In the genomic region with DNA sequence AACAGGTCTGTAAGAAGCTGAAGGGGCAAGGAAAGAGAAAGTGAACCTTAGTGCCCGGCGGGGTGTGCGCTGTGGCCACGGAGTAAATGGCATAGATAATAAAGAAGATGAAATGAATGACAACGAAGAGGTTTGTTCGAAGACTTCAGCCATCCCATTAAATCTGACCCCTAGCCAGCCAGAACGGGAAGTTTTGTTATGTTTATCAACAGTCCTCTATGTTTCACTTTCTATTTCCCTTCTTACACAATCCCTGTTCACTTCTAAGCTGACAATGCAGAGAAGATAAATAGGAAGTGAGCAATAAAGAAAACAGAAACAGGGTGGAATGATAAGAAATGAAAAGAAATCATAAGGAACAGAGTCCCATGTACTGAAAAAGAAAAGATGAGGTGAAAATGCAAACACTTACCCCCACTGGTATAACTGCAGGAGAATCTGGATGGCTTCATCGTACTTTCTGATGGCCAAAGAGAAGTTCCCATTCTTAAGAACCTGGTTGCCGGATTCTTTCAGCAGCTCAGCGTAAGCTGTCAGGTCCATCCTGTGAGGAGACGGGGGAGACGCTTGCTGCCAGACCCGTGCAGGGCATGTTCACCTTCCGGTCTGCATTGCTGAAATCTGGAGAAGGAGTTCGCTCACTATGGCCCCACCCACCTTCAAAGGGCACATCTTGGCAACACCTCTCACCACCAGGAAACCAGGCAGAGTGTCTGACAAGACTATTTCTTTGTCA, we compare ENCODE assay signal across 1 cellular context.
TF ChIP-seq lines count a peak whose summit lies in the region.

No MANE protein-coding gene starts in this region.

TF ChIP-seq in K562, 482 proteins besides CTCF, POLR2A, EP300 and RAD21 (continued from another document and continues in another):
- TF ChIP-seq, protein P1, sequence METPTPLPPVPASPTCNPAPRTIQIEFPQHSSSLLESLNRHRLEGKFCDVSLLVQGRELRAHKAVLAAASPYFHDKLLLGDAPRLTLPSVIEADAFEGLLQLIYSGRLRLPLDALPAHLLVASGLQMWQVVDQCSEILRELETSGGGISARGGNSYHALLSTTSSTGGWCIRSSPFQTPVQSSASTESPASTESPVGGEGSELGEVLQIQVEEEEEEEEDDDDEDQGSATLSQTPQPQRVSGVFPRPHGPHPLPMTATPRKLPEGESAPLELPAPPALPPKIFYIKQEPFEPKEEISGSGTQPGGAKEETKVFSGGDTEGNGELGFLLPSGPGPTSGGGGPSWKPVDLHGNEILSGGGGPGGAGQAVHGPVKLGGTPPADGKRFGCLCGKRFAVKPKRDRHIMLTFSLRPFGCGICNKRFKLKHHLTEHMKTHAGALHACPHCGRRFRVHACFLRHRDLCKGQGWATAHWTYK (CRISPR knock-in tag; IDR thresholded peaks at IDR 0.05), result no peak; the same call in 1 of the 2 replicates
- TF ChIP-seq GATAD2A (IDR thresholded peaks at IDR 0.05) (peak; percentile 43; the same call in 1 of the 2 replicates), ETV5 (CRISPR knock-in tag; IDR thresholded peaks at IDR 0.05; ENCODE audit: low read depth) (peak; percentile 76), NFIX (CRISPR knock-in tag; IDR thresholded peaks at IDR 0.05; ENCODE audit: low read depth) (no peak), KLF16 (IDR thresholded peaks at IDR 0.05) (no peak), STAT5A (IDR thresholded peaks at IDR 0.05; ENCODE audit: borderline replicate concordance, low read length) (no peak), HNRNPLL (IDR thresholded peaks at IDR 0.05; ENCODE audit: low read depth, low read length, poor library complexity, severe bottlenecking) (no peak), NFXL1 (CRISPR knock-in tag; IDR thresholded peaks at IDR 0.05) (no peak), SAP30 (IDR thresholded peaks at IDR 0.05; ENCODE audit: borderline replicate concordance, insufficient read depth, low read depth, low read length, poor library complexity, severe bottlenecking) (peak; percentile 34), POLR2AphosphoS5 (IDR thresholded peaks at IDR 0.05; ENCODE audit: control insufficient read depth, insufficient read depth, low read depth, low read length) (no peak), CHD1 (IDR thresholded peaks at IDR 0.05; ENCODE audit: low read length) (peak; percentile 54), CTBP1 (IDR thresholded peaks at IDR 0.05; ENCODE audit: borderline replicate concordance) (peak; percentile 30; the same call in 1 of the 2 replicates), MCM2 (IDR thresholded peaks at IDR 0.05; ENCODE audit: low read depth) (no peak), ARID2 (IDR thresholded peaks at IDR 0.05) (no peak), FOS (IDR thresholded peaks at IDR 0.05; ENCODE audit: extremely low read depth, insufficient read length) (no peak), MIER1 (IDR thresholded peaks at IDR 0.05; ENCODE audit: low read depth) (no peak), FOSL1 (tag; conservative IDR thresholded peaks at IDR 0.05) (peak; percentile 56; the same call in 1 of the 2 replicates), SMARCA4 (IDR thresholded peaks at IDR 0.05) (peak; percentile 79), MYC (IDR thresholded peaks at IDR 0.05; ENCODE audit: low read depth, low read length) (no peak), MYC (CRISPR knock-in tag; IDR thresholded peaks at IDR 0.05; ENCODE audit: borderline replicate concordance, low read depth) (no peak), ELF4 (CRISPR knock-in tag; IDR thresholded peaks at IDR 0.05) (0 out of 2 replicates have a peak, but pooled peaks have one; percentile 12), KAT7 (CRISPR knock-in tag; IDR thresholded peaks at IDR 0.05; ENCODE audit: borderline replicate concordance) (no peak), BACH1 (tag; IDR thresholded peaks at IDR 0.05) (no peak; the same call in 1 of the 2 replicates), RBM17 (IDR thresholded peaks at IDR 0.05; ENCODE audit: borderline replicate concordance, low read depth, low read length) (no peak), CBX3 (IDR thresholded peaks at IDR 0.05; ENCODE audit: borderline replicate concordance in 1 of 2, low read length in 2 of 2) (no peak), HLTF (IDR thresholded peaks at IDR 0.05) (no peak), ZNF696 (CRISPR knock-in tag; conservative IDR thresholded peaks at IDR 0.05) (no peak)
- TF ChIP-seq, protein P2, sequence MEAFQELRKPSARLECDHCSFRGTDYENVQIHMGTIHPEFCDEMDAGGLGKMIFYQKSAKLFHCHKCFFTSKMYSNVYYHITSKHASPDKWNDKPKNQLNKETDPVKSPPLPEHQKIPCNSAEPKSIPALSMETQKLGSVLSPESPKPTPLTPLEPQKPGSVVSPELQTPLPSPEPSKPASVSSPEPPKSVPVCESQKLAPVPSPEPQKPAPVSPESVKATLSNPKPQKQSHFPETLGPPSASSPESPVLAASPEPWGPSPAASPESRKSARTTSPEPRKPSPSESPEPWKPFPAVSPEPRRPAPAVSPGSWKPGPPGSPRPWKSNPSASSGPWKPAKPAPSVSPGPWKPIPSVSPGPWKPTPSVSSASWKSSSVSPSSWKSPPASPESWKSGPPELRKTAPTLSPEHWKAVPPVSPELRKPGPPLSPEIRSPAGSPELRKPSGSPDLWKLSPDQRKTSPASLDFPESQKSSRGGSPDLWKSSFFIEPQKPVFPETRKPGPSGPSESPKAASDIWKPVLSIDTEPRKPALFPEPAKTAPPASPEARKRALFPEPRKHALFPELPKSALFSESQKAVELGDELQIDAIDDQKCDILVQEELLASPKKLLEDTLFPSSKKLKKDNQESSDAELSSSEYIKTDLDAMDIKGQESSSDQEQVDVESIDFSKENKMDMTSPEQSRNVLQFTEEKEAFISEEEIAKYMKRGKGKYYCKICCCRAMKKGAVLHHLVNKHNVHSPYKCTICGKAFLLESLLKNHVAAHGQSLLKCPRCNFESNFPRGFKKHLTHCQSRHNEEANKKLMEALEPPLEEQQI (IDR thresholded peaks at IDR 0.05), result peak; percentile 35; the same call in 1 of the 2 replicates
- TF ChIP-seq, protein P3, sequence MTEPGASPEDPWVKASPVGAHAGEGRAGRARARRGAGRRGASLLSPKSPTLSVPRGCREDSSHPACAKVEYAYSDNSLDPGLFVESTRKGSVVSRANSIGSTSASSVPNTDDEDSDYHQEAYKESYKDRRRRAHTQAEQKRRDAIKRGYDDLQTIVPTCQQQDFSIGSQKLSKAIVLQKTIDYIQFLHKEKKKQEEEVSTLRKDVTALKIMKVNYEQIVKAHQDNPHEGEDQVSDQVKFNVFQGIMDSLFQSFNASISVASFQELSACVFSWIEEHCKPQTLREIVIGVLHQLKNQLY (CRISPR knock-in tag; conservative IDR thresholded peaks at IDR 0.05), result no peak
- TF ChIP-seq, protein P4, sequence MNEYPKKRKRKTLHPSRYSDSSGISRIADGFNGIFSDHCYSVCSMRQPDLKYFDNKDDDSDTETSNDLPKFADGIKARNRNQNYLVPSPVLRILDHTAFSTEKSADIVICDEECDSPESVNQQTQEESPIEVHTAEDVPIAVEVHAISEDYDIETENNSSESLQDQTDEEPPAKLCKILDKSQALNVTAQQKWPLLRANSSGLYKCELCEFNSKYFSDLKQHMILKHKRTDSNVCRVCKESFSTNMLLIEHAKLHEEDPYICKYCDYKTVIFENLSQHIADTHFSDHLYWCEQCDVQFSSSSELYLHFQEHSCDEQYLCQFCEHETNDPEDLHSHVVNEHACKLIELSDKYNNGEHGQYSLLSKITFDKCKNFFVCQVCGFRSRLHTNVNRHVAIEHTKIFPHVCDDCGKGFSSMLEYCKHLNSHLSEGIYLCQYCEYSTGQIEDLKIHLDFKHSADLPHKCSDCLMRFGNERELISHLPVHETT (CRISPR knock-in tag; conservative IDR thresholded peaks at IDR 0.05 in 1 of 2, IDR thresholded peaks at IDR 0.05 in 1 of 2), result no peak; a peak in 1 of 4 replicates
- TF ChIP-seq, protein P5, sequence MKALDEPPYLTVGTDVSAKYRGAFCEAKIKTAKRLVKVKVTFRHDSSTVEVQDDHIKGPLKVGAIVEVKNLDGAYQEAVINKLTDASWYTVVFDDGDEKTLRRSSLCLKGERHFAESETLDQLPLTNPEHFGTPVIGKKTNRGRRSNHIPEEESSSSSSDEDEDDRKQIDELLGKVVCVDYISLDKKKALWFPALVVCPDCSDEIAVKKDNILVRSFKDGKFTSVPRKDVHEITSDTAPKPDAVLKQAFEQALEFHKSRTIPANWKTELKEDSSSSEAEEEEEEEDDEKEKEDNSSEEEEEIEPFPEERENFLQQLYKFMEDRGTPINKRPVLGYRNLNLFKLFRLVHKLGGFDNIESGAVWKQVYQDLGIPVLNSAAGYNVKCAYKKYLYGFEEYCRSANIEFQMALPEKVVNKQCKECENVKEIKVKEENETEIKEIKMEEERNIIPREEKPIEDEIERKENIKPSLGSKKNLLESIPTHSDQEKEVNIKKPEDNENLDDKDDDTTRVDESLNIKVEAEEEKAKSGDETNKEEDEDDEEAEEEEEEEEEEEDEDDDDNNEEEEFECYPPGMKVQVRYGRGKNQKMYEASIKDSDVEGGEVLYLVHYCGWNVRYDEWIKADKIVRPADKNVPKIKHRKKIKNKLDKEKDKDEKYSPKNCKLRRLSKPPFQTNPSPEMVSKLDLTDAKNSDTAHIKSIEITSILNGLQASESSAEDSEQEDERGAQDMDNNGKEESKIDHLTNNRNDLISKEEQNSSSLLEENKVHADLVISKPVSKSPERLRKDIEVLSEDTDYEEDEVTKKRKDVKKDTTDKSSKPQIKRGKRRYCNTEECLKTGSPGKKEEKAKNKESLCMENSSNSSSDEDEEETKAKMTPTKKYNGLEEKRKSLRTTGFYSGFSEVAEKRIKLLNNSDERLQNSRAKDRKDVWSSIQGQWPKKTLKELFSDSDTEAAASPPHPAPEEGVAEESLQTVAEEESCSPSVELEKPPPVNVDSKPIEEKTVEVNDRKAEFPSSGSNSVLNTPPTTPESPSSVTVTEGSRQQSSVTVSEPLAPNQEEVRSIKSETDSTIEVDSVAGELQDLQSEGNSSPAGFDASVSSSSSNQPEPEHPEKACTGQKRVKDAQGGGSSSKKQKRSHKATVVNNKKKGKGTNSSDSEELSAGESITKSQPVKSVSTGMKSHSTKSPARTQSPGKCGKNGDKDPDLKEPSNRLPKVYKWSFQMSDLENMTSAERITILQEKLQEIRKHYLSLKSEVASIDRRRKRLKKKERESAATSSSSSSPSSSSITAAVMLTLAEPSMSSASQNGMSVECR (CRISPR knock-in tag; IDR thresholded peaks at IDR 0.05), result no peak
- TF ChIP-seq, protein P6, sequence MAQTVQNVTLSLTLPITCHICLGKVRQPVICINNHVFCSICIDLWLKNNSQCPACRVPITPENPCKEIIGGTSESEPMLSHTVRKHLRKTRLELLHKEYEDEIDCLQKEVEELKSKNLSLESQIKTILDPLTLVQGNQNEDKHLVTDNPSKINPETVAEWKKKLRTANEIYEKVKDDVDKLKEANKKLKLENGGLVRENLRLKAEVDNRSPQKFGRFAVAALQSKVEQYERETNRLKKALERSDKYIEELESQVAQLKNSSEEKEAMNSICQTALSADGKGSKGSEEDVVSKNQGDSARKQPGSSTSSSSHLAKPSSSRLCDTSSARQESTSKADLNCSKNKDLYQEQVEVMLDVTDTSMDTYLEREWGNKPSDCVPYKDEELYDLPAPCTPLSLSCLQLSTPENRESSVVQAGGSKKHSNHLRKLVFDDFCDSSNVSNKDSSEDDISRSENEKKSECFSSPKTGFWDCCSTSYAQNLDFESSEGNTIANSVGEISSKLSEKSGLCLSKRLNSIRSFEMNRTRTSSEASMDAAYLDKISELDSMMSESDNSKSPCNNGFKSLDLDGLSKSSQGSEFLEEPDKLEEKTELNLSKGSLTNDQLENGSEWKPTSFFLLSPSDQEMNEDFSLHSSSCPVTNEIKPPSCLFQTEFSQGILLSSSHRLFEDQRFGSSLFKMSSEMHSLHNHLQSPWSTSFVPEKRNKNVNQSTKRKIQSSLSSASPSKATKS (CRISPR knock-in tag; IDR thresholded peaks at IDR 0.05), result no peak
- TF ChIP-seq, protein P7, sequence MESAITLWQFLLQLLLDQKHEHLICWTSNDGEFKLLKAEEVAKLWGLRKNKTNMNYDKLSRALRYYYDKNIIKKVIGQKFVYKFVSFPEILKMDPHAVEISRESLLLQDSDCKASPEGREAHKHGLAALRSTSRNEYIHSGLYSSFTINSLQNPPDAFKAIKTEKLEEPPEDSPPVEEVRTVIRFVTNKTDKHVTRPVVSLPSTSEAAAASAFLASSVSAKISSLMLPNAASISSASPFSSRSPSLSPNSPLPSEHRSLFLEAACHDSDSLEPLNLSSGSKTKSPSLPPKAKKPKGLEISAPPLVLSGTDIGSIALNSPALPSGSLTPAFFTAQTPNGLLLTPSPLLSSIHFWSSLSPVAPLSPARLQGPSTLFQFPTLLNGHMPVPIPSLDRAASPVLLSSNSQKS (CRISPR knock-in tag; IDR thresholded peaks at IDR 0.05), result no peak
- TF ChIP-seq, protein P8, sequence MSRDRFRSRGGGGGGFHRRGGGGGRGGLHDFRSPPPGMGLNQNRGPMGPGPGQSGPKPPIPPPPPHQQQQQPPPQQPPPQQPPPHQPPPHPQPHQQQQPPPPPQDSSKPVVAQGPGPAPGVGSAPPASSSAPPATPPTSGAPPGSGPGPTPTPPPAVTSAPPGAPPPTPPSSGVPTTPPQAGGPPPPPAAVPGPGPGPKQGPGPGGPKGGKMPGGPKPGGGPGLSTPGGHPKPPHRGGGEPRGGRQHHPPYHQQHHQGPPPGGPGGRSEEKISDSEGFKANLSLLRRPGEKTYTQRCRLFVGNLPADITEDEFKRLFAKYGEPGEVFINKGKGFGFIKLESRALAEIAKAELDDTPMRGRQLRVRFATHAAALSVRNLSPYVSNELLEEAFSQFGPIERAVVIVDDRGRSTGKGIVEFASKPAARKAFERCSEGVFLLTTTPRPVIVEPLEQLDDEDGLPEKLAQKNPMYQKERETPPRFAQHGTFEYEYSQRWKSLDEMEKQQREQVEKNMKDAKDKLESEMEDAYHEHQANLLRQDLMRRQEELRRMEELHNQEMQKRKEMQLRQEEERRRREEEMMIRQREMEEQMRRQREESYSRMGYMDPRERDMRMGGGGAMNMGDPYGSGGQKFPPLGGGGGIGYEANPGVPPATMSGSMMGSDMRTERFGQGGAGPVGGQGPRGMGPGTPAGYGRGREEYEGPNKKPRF (IDR thresholded peaks at IDR 0.05; ENCODE audit: low read depth, low read length), result no peak
- TF ChIP-seq, protein P9, sequence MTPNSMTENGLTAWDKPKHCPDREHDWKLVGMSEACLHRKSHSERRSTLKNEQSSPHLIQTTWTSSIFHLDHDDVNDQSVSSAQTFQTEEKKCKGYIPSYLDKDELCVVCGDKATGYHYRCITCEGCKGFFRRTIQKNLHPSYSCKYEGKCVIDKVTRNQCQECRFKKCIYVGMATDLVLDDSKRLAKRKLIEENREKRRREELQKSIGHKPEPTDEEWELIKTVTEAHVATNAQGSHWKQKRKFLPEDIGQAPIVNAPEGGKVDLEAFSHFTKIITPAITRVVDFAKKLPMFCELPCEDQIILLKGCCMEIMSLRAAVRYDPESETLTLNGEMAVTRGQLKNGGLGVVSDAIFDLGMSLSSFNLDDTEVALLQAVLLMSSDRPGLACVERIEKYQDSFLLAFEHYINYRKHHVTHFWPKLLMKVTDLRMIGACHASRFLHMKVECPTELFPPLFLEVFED (CRISPR knock-in tag; conservative IDR thresholded peaks at IDR 0.05), result no peak
- TF ChIP-seq, protein P10, sequence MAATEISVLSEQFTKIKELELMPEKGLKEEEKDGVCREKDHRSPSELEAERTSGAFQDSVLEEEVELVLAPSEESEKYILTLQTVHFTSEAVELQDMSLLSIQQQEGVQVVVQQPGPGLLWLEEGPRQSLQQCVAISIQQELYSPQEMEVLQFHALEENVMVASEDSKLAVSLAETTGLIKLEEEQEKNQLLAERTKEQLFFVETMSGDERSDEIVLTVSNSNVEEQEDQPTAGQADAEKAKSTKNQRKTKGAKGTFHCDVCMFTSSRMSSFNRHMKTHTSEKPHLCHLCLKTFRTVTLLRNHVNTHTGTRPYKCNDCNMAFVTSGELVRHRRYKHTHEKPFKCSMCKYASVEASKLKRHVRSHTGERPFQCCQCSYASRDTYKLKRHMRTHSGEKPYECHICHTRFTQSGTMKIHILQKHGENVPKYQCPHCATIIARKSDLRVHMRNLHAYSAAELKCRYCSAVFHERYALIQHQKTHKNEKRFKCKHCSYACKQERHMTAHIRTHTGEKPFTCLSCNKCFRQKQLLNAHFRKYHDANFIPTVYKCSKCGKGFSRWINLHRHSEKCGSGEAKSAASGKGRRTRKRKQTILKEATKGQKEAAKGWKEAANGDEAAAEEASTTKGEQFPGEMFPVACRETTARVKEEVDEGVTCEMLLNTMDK (IDR thresholded peaks at IDR 0.05; ENCODE audit: borderline replicate concordance, insufficient read depth, low read depth, low read length, poor library complexity, severe bottlenecking), result no peak
